In the genomic region with DNA sequence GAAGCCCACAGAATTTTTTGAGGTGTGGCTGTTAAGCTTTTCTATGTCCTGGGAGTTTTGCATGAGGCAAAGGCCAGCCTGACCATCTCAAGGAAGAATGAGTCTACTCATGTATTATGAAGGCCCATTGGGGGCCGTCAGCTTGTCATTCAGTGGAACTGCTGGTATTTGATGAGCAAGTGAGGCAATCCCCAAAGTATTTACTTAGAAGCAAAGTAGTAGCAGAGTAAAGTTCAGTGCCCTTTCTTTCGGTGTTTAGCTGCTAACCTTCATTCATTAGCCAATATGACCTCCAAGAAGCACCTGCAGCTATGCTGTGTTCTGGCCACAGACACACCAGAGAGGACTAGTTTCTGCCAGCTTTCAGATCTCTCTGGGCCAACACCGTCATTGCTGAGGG, we compare ENCODE assay signal across 16 cellular contexts.
DNase-seq lines count a peak whose midpoint lies in the region; ATAC-seq and TF ChIP-seq lines count a peak whose summit lies in the region.
"Had no signal": no experiment of that assay in that cellular context is flagged by ENCODE, and none has a peak within 500 bp of the region (broad histone marks: within the 10 kb centered on the region; RNA-seq: fewer than 3 reads in every experiment).

No MANE protein-coding gene starts in this region.

- no peak overlapping the region for H4K91ac ChIP-seq in trophoblast cell (ENCODE audit: low read depth, low read length)

- in situ Hi-C loops in GM13977 (cut with MboI; ENCODE audit: low pct_unique_long_range_greater_than_20kb, low sequenced_read_pairs, unreplicated experiment) = no loop called here

- no peak for ATAC-seq in GM21390 (IDR thresholded peaks at IDR 0.05; ENCODE audit: unreplicated experiment)
- ATAC-seq: A549 had no signal

- peaks cover 11 to 25% (median 25%) of the 10 kb centered on the region in 4 donors for H3K4me1 ChIP-seq in liver (ENCODE audit: control insufficient read depth in 4 of 4, insufficient read depth in 4 of 4, low read length in 3 of 4)
- H3K4me1 ChIP-seq in trophoblast cell (ENCODE audit: control insufficient read depth in 1 of 2, insufficient read depth in 2 of 2, low read length in 2 of 2) = peaks cover 0 to 6% of the 10 kb centered on the region in 2 experiments
- peaks cover 0 to 22% (median 9%) of the 10 kb centered on the region in 4 donors for H3K4me1 ChIP-seq in tibial nerve

- no peak overlapping the region for H2AK5ac ChIP-seq in trophoblast cell (ENCODE audit: low read length)

- no peak overlapping the region for H3K23ac ChIP-seq in trophoblast cell (ENCODE audit: low read length)

- H3K27ac ChIP-seq in liver (ENCODE audit: low read depth in 1 of 2, low read length in 2 of 2) = no peak overlapping the region
- H3K27ac ChIP-seq in trophoblast cell (ENCODE audit: low read depth, low read length) = no peak overlapping the region
- H3K27ac ChIP-seq in tibial nerve = no peak overlapping the region
- H3K27ac ChIP-seq: 22Rv1, A549, C4-2B had no signal

- TF ChIP-seq EP300 in tibial nerve (IDR thresholded peaks at IDR 0.05) = no peak

- H4K12ac ChIP-seq in trophoblast cell (ENCODE audit: low read depth, low read length) = no peak overlapping the region

- peaks cover 2% of the 10 kb centered on the region for H3K79me2 ChIP-seq in trophoblast cell (ENCODE audit: control insufficient read depth, insufficient read depth, low read length, poor library complexity)

- no peak overlapping the region for H4K8ac ChIP-seq in trophoblast cell (ENCODE audit: low read depth, low read length)

- H3K9me3 ChIP-seq in liver (ENCODE audit: control insufficient read depth in 4 of 4, low read length in 3 of 4) (no peaks in the 10 kb centered on the region), trophoblast cell (ENCODE audit: insufficient read depth, low read depth, low read length) (peaks cover 2% of the 10 kb centered on the region), tibial nerve (no peaks in the 10 kb centered on the region)
- H3K9me3 ChIP-seq: A549, Caco-2 had no signal

- H3K9ac ChIP-seq in liver (ENCODE audit: low read depth in 1 of 2, low read length in 2 of 2) = no peak overlapping the region
- H3K9ac ChIP-seq in trophoblast cell (ENCODE audit: low read length) = no peak overlapping the region

- no peak for TF ChIP-seq POLR2A in tibial nerve (IDR thresholded peaks at IDR 0.05)

- H2BK12ac ChIP-seq in trophoblast cell (ENCODE audit: low read length) = no peak overlapping the region

- no peak overlapping the region for H3K18ac ChIP-seq in trophoblast cell (ENCODE audit: low read length)

- peak; percentile 8 for DNase-seq in EL
- peak; percentile 46 for DNase-seq in ecto neural progenitor cell (ENCODE audit: low spot score)
- DNase-seq in trophoblast cell = peak; percentile 28 to 29
- no peak for DNase-seq in GM13977 (ENCODE audit: low spot score)
- no peak for DNase-seq in tibial nerve (ENCODE audit: low spot score in 2 of 2)
- DNase-seq: AML-193; Caco-2; CD4-positive, alpha-beta T cell; GDM1; H9; IMR-90 had no signal

- peak; percentile 46 to 56 for TF ChIP-seq RAD21 in liver (IDR thresholded peaks at IDR 0.05)

- no peaks in the 10 kb centered on the region for H3K27me3 ChIP-seq in liver (ENCODE audit: control insufficient read depth in 4 of 4, insufficient read depth in 4 of 4, low read length in 3 of 4)
- H3K27me3 ChIP-seq in trophoblast cell (ENCODE audit: insufficient read depth, low read length) = peaks cover 13% of the 10 kb centered on the region
- peaks cover 0 to 99% of the 10 kb centered on the region in 2 donors for H3K27me3 ChIP-seq in tibial nerve

- no peak overlapping the region for H2BK5ac ChIP-seq in trophoblast cell (ENCODE audit: low read depth, low read length, poor library complexity)

- H3K4me3 ChIP-seq in liver (ENCODE audit: low read depth in 1 of 3, low read length in 3 of 3) (no peak overlapping the region), trophoblast cell (ENCODE audit: low read depth, low read length) (no peak overlapping the region), tibial nerve (no peak overlapping the region)
- H3K4me3 ChIP-seq: A549 had no signal

- WGBS in liver = 32% methylated on average over 3 of the region's 3 CpGs
- no CpG with 5 or more reads among the region's 3 CpGs for WGBS in trophoblast cell (ENCODE audit: extremely low coverage, insufficient coverage, insufficient read length)
- 60 to 74% methylated on average over 3 of the region's 3 CpGs for WGBS in tibial nerve, 2 donors

- H3K79me1 ChIP-seq in trophoblast cell (ENCODE audit: low read length) = no peaks in the 10 kb centered on the region

- no peak overlapping the region for H2AFZ ChIP-seq in trophoblast cell (ENCODE audit: insufficient read depth, low read length, poor library complexity)

- no peak overlapping the region for H3K14ac ChIP-seq in trophoblast cell (ENCODE audit: low read length)

- no peak overlapping the region for H3K4me2 ChIP-seq in trophoblast cell (ENCODE audit: low read length)
- H3K4me2 ChIP-seq: A549 had no signal

- no peak overlapping the region for H2BK120ac ChIP-seq in trophoblast cell (ENCODE audit: insufficient read depth, low read length, poor library complexity)

- TF ChIP-seq CTCF in liver (IDR thresholded peaks at IDR 0.05; ENCODE audit: low read depth, low read length, missing input control) (no peak), GM13977 (IDR thresholded peaks at IDR 0.05; ENCODE audit: extremely low read depth, insufficient read depth, missing control alignments) (no peak), tibial nerve (IDR thresholded peaks at IDR 0.05) (no peak)

- no peaks in the 10 kb centered on the region for H3K36me3 ChIP-seq in liver (ENCODE audit: control insufficient read depth in 4 of 4, insufficient read depth in 3 of 4, low read depth in 1 of 4, low read length in 3 of 4)
- no peaks in the 10 kb centered on the region for H3K36me3 ChIP-seq in trophoblast cell (ENCODE audit: control insufficient read depth in 1 of 2, insufficient read depth in 2 of 2, low read length in 2 of 2)
- H3K36me3 ChIP-seq in tibial nerve = no peaks in the 10 kb centered on the region

- H3K4ac ChIP-seq in trophoblast cell (ENCODE audit: low read depth, low read length) = no peak overlapping the region

TF ChIP-seq in liver, 16 proteins besides CTCF, POLR2A, EP300 and RAD21 (continues in another document):
- TF ChIP-seq ATF3 (IDR thresholded peaks at IDR 0.05) (peak; percentile 48), GABPA (IDR thresholded peaks at IDR 0.05 in 1 of 2, conservative IDR thresholded peaks at IDR 0.05 in 1 of 2) (no peak), FOXA2 (IDR thresholded peaks at IDR 0.05) (peak; percentile 88), JUND (IDR thresholded peaks at IDR 0.05) (peak in 1 of 2 donors; percentile 24), NR2F2 (IDR thresholded peaks at IDR 0.05) (peak; percentile 13), RXRA (IDR thresholded peaks at IDR 0.05) (peak; percentile 93 to 95), SP1 (IDR thresholded peaks at IDR 0.05) (peak; percentile 64), FOXA1 (IDR thresholded peaks at IDR 0.05) (peak; percentile 85), YY1 (IDR thresholded peaks at IDR 0.05) (peak; percentile 54), EGR1 (IDR thresholded peaks at IDR 0.05; ENCODE audit: low read depth in 2 of 2) (no peak), HNF4A (conservative IDR thresholded peaks at IDR 0.05) (peak; percentile 78)
- TF ChIP-seq, protein P1, sequence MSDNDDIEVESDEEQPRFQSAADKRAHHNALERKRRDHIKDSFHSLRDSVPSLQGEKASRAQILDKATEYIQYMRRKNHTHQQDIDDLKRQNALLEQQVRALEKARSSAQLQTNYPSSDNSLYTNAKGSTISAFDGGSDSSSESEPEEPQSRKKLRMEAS (IDR thresholded peaks at IDR 0.05) = peak; percentile 60
- TF ChIP-seq, protein P2, sequence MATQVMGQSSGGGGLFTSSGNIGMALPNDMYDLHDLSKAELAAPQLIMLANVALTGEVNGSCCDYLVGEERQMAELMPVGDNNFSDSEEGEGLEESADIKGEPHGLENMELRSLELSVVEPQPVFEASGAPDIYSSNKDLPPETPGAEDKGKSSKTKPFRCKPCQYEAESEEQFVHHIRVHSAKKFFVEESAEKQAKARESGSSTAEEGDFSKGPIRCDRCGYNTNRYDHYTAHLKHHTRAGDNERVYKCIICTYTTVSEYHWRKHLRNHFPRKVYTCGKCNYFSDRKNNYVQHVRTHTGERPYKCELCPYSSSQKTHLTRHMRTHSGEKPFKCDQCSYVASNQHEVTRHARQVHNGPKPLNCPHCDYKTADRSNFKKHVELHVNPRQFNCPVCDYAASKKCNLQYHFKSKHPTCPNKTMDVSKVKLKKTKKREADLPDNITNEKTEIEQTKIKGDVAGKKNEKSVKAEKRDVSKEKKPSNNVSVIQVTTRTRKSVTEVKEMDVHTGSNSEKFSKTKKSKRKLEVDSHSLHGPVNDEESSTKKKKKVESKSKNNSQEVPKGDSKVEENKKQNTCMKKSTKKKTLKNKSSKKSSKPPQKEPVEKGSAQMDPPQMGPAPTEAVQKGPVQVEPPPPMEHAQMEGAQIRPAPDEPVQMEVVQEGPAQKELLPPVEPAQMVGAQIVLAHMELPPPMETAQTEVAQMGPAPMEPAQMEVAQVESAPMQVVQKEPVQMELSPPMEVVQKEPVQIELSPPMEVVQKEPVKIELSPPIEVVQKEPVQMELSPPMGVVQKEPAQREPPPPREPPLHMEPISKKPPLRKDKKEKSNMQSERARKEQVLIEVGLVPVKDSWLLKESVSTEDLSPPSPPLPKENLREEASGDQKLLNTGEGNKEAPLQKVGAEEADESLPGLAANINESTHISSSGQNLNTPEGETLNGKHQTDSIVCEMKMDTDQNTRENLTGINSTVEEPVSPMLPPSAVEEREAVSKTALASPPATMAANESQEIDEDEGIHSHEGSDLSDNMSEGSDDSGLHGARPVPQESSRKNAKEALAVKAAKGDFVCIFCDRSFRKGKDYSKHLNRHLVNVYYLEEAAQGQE (IDR thresholded peaks at IDR 0.05) = no peak

Comparison
In these comparisons a context has a peak if more than half of its experiments do, and no peak if none do; other contexts are left out.
1. DNase-seq: peak in EL (single experiment), ecto neural progenitor cell (single experiment) and trophoblast cell (2 of 2); none in GM13977 (single experiment) and tibial nerve (0 of 2).